ENCODE assay signal across 2 cellular contexts in genomic region chr15:93088200-93088980, GRCh38.
TF ChIP-seq lines count a peak whose summit lies in the region.

No MANE protein-coding gene starts in this region.

TF ChIP-seq in SK-N-SH, 30 proteins besides CTCF, POLR2A, EP300 and RAD21:
- TF ChIP-seq USF2 (IDR thresholded peaks at IDR 0.05; ENCODE audit: borderline replicate concordance, low read depth, low read length) (no peak), CHD2 (IDR thresholded peaks at IDR 0.05; ENCODE audit: low read length, partially characterized antibody) (no peak)

TF ChIP-seq in H1, 55 proteins besides CTCF, POLR2A, EP300 and RAD21 (continued from another document):
- TF ChIP-seq TBP (IDR thresholded peaks at IDR 0.05; ENCODE audit: low read depth, low read length) (peak; percentile 0; the same call in 1 of the 2 replicates), ASH2L (IDR thresholded peaks at IDR 0.05; ENCODE audit: low read length) (no peak), KDM4A (IDR thresholded peaks at IDR 0.05; ENCODE audit: low read depth, low read length, severe bottlenecking) (peak; percentile 70), USF2 (IDR thresholded peaks at IDR 0.05; ENCODE audit: low read length) (no peak), CBX5 (IDR thresholded peaks at IDR 0.05; ENCODE audit: low read depth, low read length) (no peak), NANOG (IDR thresholded peaks at IDR 0.05; ENCODE audit: insufficient read depth, low read depth, low read length, poor library complexity, severe bottlenecking) (no peak), NRF1 (IDR thresholded peaks at IDR 0.05; ENCODE audit: low read depth, low read length) (no peak), MAX (IDR thresholded peaks at IDR 0.05) (peak; percentile 39), E2F6 (IDR thresholded peaks at IDR 0.05) (peak; percentile 80), SIN3A (conservative IDR thresholded peaks at IDR 0.05 in 1 of 2, IDR thresholded peaks at IDR 0.05 in 1 of 2; ENCODE audit: low read depth in 1 of 2, low read length in 2 of 2) (0 out of 4 replicates have a peak, but pooled peaks of 1 of the 2 experiments have one; percentile 23), CEBPB (IDR thresholded peaks at IDR 0.05; ENCODE audit: low read depth, low read length) (no peak), JUND (IDR thresholded peaks at IDR 0.05; ENCODE audit: low read length) (no peak), CTBP2 (IDR thresholded peaks at IDR 0.05; ENCODE audit: borderline replicate concordance, insufficient read depth, insufficient read length, low read length) (peak; percentile 11)
TF ChIP-seq in H1: peak in this region for 7.
